16 cellular contexts compared by ENCODE assay signal in the genomic region with DNA sequence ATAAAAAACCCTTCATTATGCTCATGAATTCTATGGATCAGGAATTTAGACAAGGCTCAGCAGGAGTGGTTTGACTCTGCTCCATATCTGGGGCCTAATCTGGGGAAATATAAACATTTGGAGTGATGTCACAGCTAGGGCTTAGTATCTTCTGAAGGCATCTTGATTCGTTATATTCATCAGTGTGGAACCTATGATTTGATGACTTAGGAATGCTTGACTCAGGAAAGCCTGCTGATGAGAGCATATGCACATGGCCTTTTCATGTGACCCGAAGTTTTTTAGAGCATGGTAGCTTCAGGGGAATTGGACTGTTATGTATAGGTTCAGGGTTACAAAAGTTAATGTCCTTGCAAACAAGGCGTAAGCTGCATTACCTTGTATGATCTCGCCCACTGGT.
DNase-seq lines count a peak whose midpoint lies in the region; ATAC-seq and TF ChIP-seq lines count a peak whose summit lies in the region.
"Had no signal": no experiment of that assay in that cellular context is flagged by ENCODE, and none has a peak within 500 bp of the region (broad histone marks: within the 10 kb centered on the region; RNA-seq: fewer than 3 reads in every experiment).

No MANE protein-coding gene starts in this region.

- ATAC-seq in HG03097 (IDR thresholded peaks at IDR 0.05; ENCODE audit: low FRiP score, unreplicated experiment): no peak
- ATAC-seq in GM21528 (IDR thresholded peaks at IDR 0.05; ENCODE audit: low FRiP score, unreplicated experiment): no peak

- peak; percentile 2 for DNase-seq in GM23248
- peak; percentile 67 for DNase-seq in RKO (ENCODE audit: low spot score)
- peak; percentile 64 to 80 for DNase-seq in fibroblast of lung (ENCODE audit: low read depth in 2 of 2)
- DNase-seq in trophoblast cell: peak; percentile 1 to 55
- no peak for DNase-seq in effector memory CD4-positive, alpha-beta T cell
- no peak for DNase-seq in activated naive CD4-positive, alpha-beta T cell treated with Interleukin-2 at 50 U/mL for 16 hours
- DNase-seq: activated CD4-positive, alpha-beta T cell treated with anti-CD3 and anti-CD28 coated beads, Interleukin-2, amount 10 ng/mL, durations not matched to agents 7 days and 5 days; activated naive CD4-positive, alpha-beta T cell treated with anti-CD3 and anti-CD28 coated beads, Interleukin-2, amount 10 ng/mL, durations not matched to agents 7 days and 5 days; foreskin melanocyte; midbrain; NCI-H187; NCI-H446; small intestine; stimulated activated naive CD4-positive, alpha-beta T cell treated with Interleukin-2 at 50 U/mL for 16 hours had no signal

- 20 to 24% methylated on average over 4 of the region's 4 CpGs for WGBS in GM23248 (ENCODE audit: low coverage in 1 of 2, low lambda C conversion rate in 2 of 2, missing lambda C conversion rate in 2 of 2), 2 experiments
- WGBS in trophoblast cell (ENCODE audit: extremely low coverage, insufficient coverage, insufficient read length): no CpG with 5 or more reads among the region's 4 CpGs

- H4K12ac ChIP-seq in trophoblast cell (ENCODE audit: low read depth, low read length): no peak overlapping the region

- H3K79me2 ChIP-seq in GM23248 (ENCODE audit: insufficient read depth) (no peaks in the 10 kb centered on the region), fibroblast of lung (ENCODE audit: control insufficient read depth, insufficient read depth, low read length) (no peaks in the 10 kb centered on the region), trophoblast cell (ENCODE audit: control insufficient read depth, insufficient read depth, low read length, poor library complexity) (no peaks in the 10 kb centered on the region)

- H3K36me3 ChIP-seq in GM23248 (ENCODE audit: low read depth): no peaks in the 10 kb centered on the region
- no peaks in the 10 kb centered on the region for H3K36me3 ChIP-seq in fibroblast of lung (ENCODE audit: control insufficient read depth, insufficient read depth, low read length)
- no peaks in the 10 kb centered on the region for H3K36me3 ChIP-seq in trophoblast cell (ENCODE audit: control insufficient read depth in 1 of 2, insufficient read depth in 2 of 2, low read length in 2 of 2)
- no peaks in the 10 kb centered on the region for H3K36me3 ChIP-seq in effector memory CD4-positive, alpha-beta T cell (ENCODE audit: control insufficient read depth, insufficient read depth, low read length)

- H3K14ac ChIP-seq in trophoblast cell (ENCODE audit: low read length): no peak overlapping the region

- in situ Hi-C loops in GM23248 (cut with MboI): no loop called here

- H4K91ac ChIP-seq in trophoblast cell (ENCODE audit: low read depth, low read length): no peak overlapping the region

- H3K27ac ChIP-seq in GM23248 (no peak overlapping the region), fibroblast of lung (ENCODE audit: insufficient read depth, low read length) (no peak overlapping the region), trophoblast cell (ENCODE audit: low read depth, low read length) (no peak overlapping the region)
- no peak overlapping the region for H3K27ac ChIP-seq in effector memory CD4-positive, alpha-beta T cell (ENCODE audit: insufficient read depth, low read length, poor library complexity, severe bottlenecking)

- no peak overlapping the region for H2BK5ac ChIP-seq in trophoblast cell (ENCODE audit: low read depth, low read length, poor library complexity)

- no peak for TF ChIP-seq CTCF in fibroblast of lung (conservative IDR thresholded peaks at IDR 0.05 in 1 of 2, IDR thresholded peaks at IDR 0.05 in 1 of 2; ENCODE audit: low read depth in 1 of 2, low read length in 2 of 2)

- H3K4ac ChIP-seq in trophoblast cell (ENCODE audit: low read depth, low read length): no peak overlapping the region

- H2AK5ac ChIP-seq in trophoblast cell (ENCODE audit: low read length): no peak overlapping the region

- peak overlapping the region; percentile 30 for H2BK12ac ChIP-seq in trophoblast cell (ENCODE audit: low read length)

- no peak overlapping the region for H4K8ac ChIP-seq in trophoblast cell (ENCODE audit: low read depth, low read length)

- no peaks in the 10 kb centered on the region for H3F3A ChIP-seq in GM23248 (ENCODE audit: insufficient read depth)

- H3K27me3 ChIP-seq in GM23248 (replicated peaks; ENCODE audit: insufficient read depth): no peaks in the 10 kb centered on the region
- no peaks in the 10 kb centered on the region for H3K27me3 ChIP-seq in fibroblast of lung (ENCODE audit: control insufficient read depth, insufficient read depth, low read length)
- H3K27me3 ChIP-seq in trophoblast cell (ENCODE audit: insufficient read depth, low read length): no peaks in the 10 kb centered on the region
- no peaks in the 10 kb centered on the region for H3K27me3 ChIP-seq in effector memory CD4-positive, alpha-beta T cell (replicated peaks; ENCODE audit: control insufficient read depth, insufficient read depth, low read length, poor library complexity, severe bottlenecking)

- no peaks in the 10 kb centered on the region for H3K79me1 ChIP-seq in trophoblast cell (ENCODE audit: low read length)

- no peak overlapping the region for H3K18ac ChIP-seq in trophoblast cell (ENCODE audit: low read length)

- H3K9me3 ChIP-seq in GM23248 (ENCODE audit: low read depth) (no peaks in the 10 kb centered on the region), fibroblast of lung (ENCODE audit: control insufficient read depth, insufficient read depth, low read depth, low read length) (no peaks in the 10 kb centered on the region), trophoblast cell (ENCODE audit: insufficient read depth, low read depth, low read length) (no peaks in the 10 kb centered on the region)
- H3K9me3 ChIP-seq in effector memory CD4-positive, alpha-beta T cell (ENCODE audit: control insufficient read depth, low read length): no peaks in the 10 kb centered on the region

- H2AFZ ChIP-seq in GM23248 (no peak overlapping the region), fibroblast of lung (ENCODE audit: low read length) (no peak overlapping the region), trophoblast cell (ENCODE audit: insufficient read depth, low read length, poor library complexity) (no peak overlapping the region)

- H2BK120ac ChIP-seq in trophoblast cell (ENCODE audit: insufficient read depth, low read length, poor library complexity): no peak overlapping the region

- H4K20me1 ChIP-seq in GM23248 (ENCODE audit: insufficient read depth) (no peaks in the 10 kb centered on the region), fibroblast of lung (ENCODE audit: control insufficient read depth, extremely low read depth, insufficient read depth, low read length) (no peaks in the 10 kb centered on the region)

- H3K4me2 ChIP-seq in GM23248 (ENCODE audit: unreplicated experiment) (no peak overlapping the region), fibroblast of lung (ENCODE audit: extremely low read depth, insufficient read depth, low read length) (no peak overlapping the region), trophoblast cell (ENCODE audit: low read length) (no peak overlapping the region)

- H3K9ac ChIP-seq in GM23248: no peak overlapping the region
- H3K9ac ChIP-seq in fibroblast of lung (ENCODE audit: insufficient read depth, low read length): no peak overlapping the region
- no peak overlapping the region for H3K9ac ChIP-seq in trophoblast cell (ENCODE audit: low read length)

- H3K4me3 ChIP-seq in GM23248 (no peak overlapping the region), fibroblast of lung (replicated peaks in 1 of 4; ENCODE audit: control extremely low read depth in 1 of 4, insufficient read depth in 1 of 4, low read depth in 3 of 4, low read length in 4 of 4) (no peak overlapping the region), trophoblast cell (ENCODE audit: low read depth, low read length) (no peak overlapping the region)
- no peak overlapping the region for H3K4me3 ChIP-seq in effector memory CD4-positive, alpha-beta T cell (ENCODE audit: insufficient read depth, low read depth, low read length, poor library complexity, severe bottlenecking)

- no peaks in the 10 kb centered on the region for H3K9me2 ChIP-seq in GM23248 (ENCODE audit: insufficient read depth)

- no peak overlapping the region for H3K23ac ChIP-seq in trophoblast cell (ENCODE audit: low read length)

- H3K4me1 ChIP-seq in GM23248 (ENCODE audit: insufficient read depth): no peaks in the 10 kb centered on the region
- H3K4me1 ChIP-seq in fibroblast of lung (ENCODE audit: control insufficient read depth, extremely low read depth, insufficient read depth, low read length): no peaks in the 10 kb centered on the region
- H3K4me1 ChIP-seq in trophoblast cell (ENCODE audit: control insufficient read depth in 1 of 2, insufficient read depth in 2 of 2, low read length in 2 of 2): peaks cover 0 to 1% of the 10 kb centered on the region in 2 experiments
- H3K4me1 ChIP-seq in effector memory CD4-positive, alpha-beta T cell (ENCODE audit: control insufficient read depth, insufficient read depth, low read length, poor library complexity, severe bottlenecking): no peaks in the 10 kb centered on the region

Comparison
In these comparisons a context has a peak if more than half of its experiments do, and no peak if none do; other contexts are left out.
1. DNase-seq: peak in GM23248 (single experiment), RKO (single experiment), fibroblast of lung (2 of 2) and trophoblast cell (2 of 2); none in effector memory CD4-positive, alpha-beta T cell (0 of 3) and activated naive CD4-positive, alpha-beta T cell treated with Interleukin-2 at 50 U/mL for 16 hours (single experiment).